15 cellular contexts compared by ENCODE assay signal in the genomic region with DNA sequence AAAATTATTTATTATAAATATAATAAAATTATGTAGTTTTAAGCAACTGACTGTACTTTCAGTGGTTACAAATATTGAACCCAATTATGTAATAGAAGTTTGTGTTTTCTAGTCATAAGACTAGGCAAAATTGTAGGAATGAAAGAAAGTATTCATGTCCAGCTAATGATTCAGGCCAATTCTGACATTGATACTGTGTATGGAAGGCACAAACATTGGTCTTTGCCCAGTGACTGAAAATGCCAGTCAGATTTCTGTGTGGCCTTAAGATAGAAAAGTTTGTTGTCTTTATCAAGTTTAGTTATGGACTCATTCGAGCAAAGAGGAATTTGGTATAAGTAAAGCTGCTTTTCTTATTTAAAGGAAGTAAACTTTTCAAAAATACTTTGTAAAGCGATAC.
"Had no signal": no experiment of that assay in that cellular context is flagged by ENCODE, and none has a peak within 500 bp of the region (broad histone marks: within the 10 kb centered on the region; RNA-seq: fewer than 3 reads in every experiment).

No MANE protein-coding gene starts in this region.

- DNase-seq: activated CD4-positive, alpha-beta memory T cell treated with anti-CD3 and anti-CD28 coated beads for 36 hours; activated CD4-positive, alpha-beta T cell treated with anti-CD3 and anti-CD28 coated beads for 48 hours; activated effector memory CD4-positive, alpha-beta T cell treated with anti-CD3 and anti-CD28 coated beads, Interleukin-2, amount 50 U/mL, for 16 hours; activated naive CD4-positive, alpha-beta T cell treated with anti-CD3 and anti-CD28 coated beads, Interleukin-2, amount 10 ng/mL, durations not matched to agents 7 days and 5 days; activated T-cell treated with anti-CD3 and anti-CD28 coated beads for 4 hours; body of pancreas; effector memory CD8-positive, alpha-beta T cell; left lung; right cardiac atrium; stimulated activated CD4-positive, alpha-beta T cell treated with anti-CD3 and anti-CD28 coated beads, Interleukin-12 subunit alpha, Interleukin-12 subunit beta, amount 100 ng/mL, for 4 hours; stimulated activated CD4-positive, alpha-beta T cell treated with anti-CD3 and anti-CD28 coated beads, Interleukin-4, amount 100 ng/mL, for 4 hours; stimulated activated naive CD8-positive, alpha-beta T cell treated with anti-CD3 and anti-CD28 coated beads, Interleukin-15, Interleukin-2, amounts not matched to agents 100 U/mL and 50 U/mL, for 24 hours had no signal

- H3K27ac ChIP-seq: body of pancreas, cardiac muscle cell, left lung, prostate gland, tibial nerve had no signal
